Comparison of ENCODE assay signal across 28 cellular contexts in the genomic region with DNA sequence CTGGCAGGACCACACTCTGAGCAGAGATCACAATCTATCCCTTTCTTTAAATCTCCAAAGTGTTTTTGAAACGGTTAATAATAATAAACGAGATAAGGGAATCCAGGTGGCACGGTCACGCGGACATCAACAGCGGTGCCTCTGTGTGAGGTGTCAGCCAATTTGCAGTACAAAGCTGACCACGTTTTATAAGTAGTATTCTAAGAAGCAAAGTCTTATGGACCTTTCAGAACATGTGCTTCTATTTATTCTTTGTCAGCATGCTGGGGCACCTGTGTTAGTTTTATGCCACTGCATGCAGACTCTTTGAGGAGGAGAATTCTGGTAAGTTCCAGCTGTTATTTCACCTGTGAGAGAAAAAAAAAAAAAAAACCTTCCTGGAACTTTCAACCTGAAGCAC.
"Had no signal": no experiment of that assay in that cellular context is flagged by ENCODE, and none has a peak within 500 bp of the region (broad histone marks: within the 10 kb centered on the region; RNA-seq: fewer than 3 reads in every experiment).

No MANE protein-coding gene starts in this region.

- H3K4me1 ChIP-seq: prostate gland, spleen, thyroid gland, tibial nerve, upper lobe of left lung, vagina had no signal

- H3K4me2 ChIP-seq: smooth muscle cell had no signal

- H3K27ac ChIP-seq: ovary, prostate gland, skin epidermis, spleen, thoracic aorta, thyroid gland, tibial nerve, upper lobe of left lung, vagina had no signal

- H3K9me3 ChIP-seq: ovary, prostate gland, spleen, thoracic aorta, thyroid gland, tibial nerve, upper lobe of left lung, vagina had no signal

- DNase-seq: naive B cell; naive thymus-derived CD8-positive, alpha-beta T cell; nephron progenitor cell; occipital lobe; ovary; right cardiac atrium; spleen; stimulated activated CD4-positive, alpha-beta T cell treated with anti-CD3 and anti-CD28 coated beads, Interleukin-12 subunit alpha, Interleukin-12 subunit beta, amount 100 ng/mL, for 4 hours; stimulated activated CD4-positive, alpha-beta T cell treated with anti-CD3 and anti-CD28 coated beads, Interleukin-1b, Interleukin-23, amount 100 ng/mL, for 48 hours; stimulated activated CD4-positive, alpha-beta T cell treated with anti-CD3 and anti-CD28 coated beads, Interleukin-4, amount 100 ng/mL, for 1 hour; stimulated activated CD4-positive, alpha-beta T cell treated with anti-CD3 and anti-CD28 coated beads, Interleukin-4, amount 100 ng/mL, for 4 hours; stimulated activated CD8-positive, alpha-beta memory T cell treated with anti-CD3 and anti-CD28 coated beads, Interleukin-4, amount 100 ng/mL, for 48 hours; stimulated activated naive CD4-positive, alpha-beta T cell; stimulated activated naive CD8-positive, alpha-beta T cell treated with anti-CD3 and anti-CD28 coated beads, Interleukin-15, amount 100 ng/mL, for 72 hours; stimulated activated naive CD8-positive, alpha-beta T cell treated with anti-CD3 and anti-CD28 coated beads, Interleukin-15, Interleukin-2, amounts not matched to agents 100 U/mL and 50 U/mL, for 24 hours; thyroid gland; trophoblast cell; upper lobe of left lung had no signal

- H3K36me3 ChIP-seq: ovary, prostate gland, spleen, thoracic aorta, thyroid gland, tibial nerve, upper lobe of left lung, vagina had no signal

- ATAC-seq: naive thymus-derived CD8-positive, alpha-beta T cell; natural killer cell treated with Interleukin-12 subunit alpha and Interleukin-12 subunit beta and Interleukin-15 and Interleukin-18, amount 100 ng/mL, for 72 hours; right cardiac atrium; sciatic nerve; stimulated activated memory B cell treated with anti-CD40 and anti-IgM and Interleukin-4, amounts not matched to agents 10 μg/mL and 1 μg/mL and 100 μg/mL, for 72 hours; stimulated activated naive CD8-positive, alpha-beta T cell treated with anti-CD3 and anti-CD28 coated beads, Interleukin-15, amount 100 ng/mL, for 72 hours; stimulated activated naive CD8-positive, alpha-beta T cell treated with anti-CD3 and anti-CD28 coated beads, Interleukin-15, Interleukin-2, amounts not matched to agents 100 U/mL and 50 U/mL, for 24 hours had no signal

- FAIRE-seq: urothelium cell line had no signal

- H3K27me3 ChIP-seq: ovary, thyroid gland, upper lobe of left lung, vagina had no signal

- H3K4me3 ChIP-seq: ovary, prostate gland, skin epidermis, smooth muscle cell, spleen, thoracic aorta, thyroid gland, tibial nerve, upper lobe of left lung, vagina had no signal
